Comparison of ENCODE assay signal across 24 cellular contexts in the genomic region with DNA sequence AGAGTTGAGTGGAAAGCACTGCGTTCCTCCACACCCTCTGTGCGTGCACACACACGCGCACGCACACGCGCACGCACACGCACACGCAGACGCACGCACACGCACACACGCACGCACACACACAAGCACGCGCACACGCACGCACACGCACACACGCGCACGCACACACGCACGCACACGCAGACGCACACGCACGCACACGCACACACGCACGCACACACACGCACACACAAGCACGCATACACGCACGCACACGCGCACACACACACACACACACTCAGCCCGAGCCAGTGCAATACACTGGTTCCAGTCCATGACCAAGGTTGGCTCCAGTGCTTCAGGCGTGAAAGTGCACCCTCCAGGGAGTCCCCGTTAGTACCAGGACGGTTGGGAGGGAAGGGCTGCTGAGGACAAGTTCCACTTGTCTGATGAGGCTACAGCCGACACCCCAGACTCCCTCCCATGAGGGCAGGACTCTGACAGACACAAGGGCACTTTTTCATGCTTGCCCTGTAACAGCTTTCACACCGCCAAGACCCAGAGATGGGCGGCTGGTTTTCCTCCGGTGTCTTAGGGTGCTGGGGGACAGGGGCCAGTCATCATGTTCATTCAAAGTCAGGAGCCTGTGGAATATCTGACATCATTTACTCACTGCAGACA. TPM values are rescaled to one million over a fixed set of nuclear protein-coding genes. Genes with fewer than 3 reads are reported as not detected.
A peak's percentile ranks its signal among the peaks of the same experiment; 100 is the strongest.
DNase-seq lines count a peak whose midpoint lies in the region; ATAC-seq, FAIRE-seq and TF ChIP-seq lines count a peak whose summit lies in the region.
"Had no signal": no experiment of that assay in that cellular context is flagged by ENCODE, and none has a peak within 500 bp of the region (broad histone marks: within the 10 kb centered on the region; RNA-seq: fewer than 3 reads in every experiment).

No MANE protein-coding gene starts in this region.

- intact Hi-C loops in HepG2 (cut with micrococcal nuclease; ENCODE audit: unreplicated experiment) (no loop called here), right lobe of liver (cut with DNase I) (no loop called here), esophagus muscularis mucosa (cut with DNase I) (no loop called here)
- intact Hi-C loops in activated T-helper 1 cell treated with anti-CD3 and anti-CD28 coated beads, Interleukin-12 subunit alpha, Interleukin-12 subunit beta, Interleukin-2, Interleukin-4 antibody, amounts not matched to agents 30 ng/mL and 10 ng/mL and 1 ng/mL, durations not matched to agents 14 hours and 24 hours and 36 hours (cut with micrococcal nuclease): no loop called here

- POLR2A ChIA-PET in HepG2 (lab: Yijun Ruan, JAX): no interaction called here

- ATAC-seq in HepG2 (no peak), right lobe of liver (no peak), GM21786 (IDR thresholded peaks at IDR 0.05; ENCODE audit: unreplicated experiment) (no peak)
- ATAC-seq: activated T-cell treated with anti-CD3 and anti-CD28 coated beads, Interleukin-2, amount 50 U/mL, for 72 hours; heart right ventricle; left colon; Panc1; stimulated activated naive B cell treated with anti-CD40 and anti-IgM and Interleukin-4, amounts not matched to agents 10 μg/mL and 1 μg/mL and 100 μg/mL, for 72 hours had no signal

- H3K27ac ChIP-seq in HepG2 (ENCODE audit: extremely low read length, insufficient read depth, low read length) (no peak overlapping the region), right lobe of liver (no peak overlapping the region), esophagus muscularis mucosa (replicated peaks in 1 of 4) (no peak overlapping the region)
- H3K27ac ChIP-seq: dorsolateral prefrontal cortex, epithelial cell of prostate, heart right ventricle, testis had no signal

- H3K27me3 ChIP-seq in HepG2 (ENCODE audit: control insufficient read depth in 1 of 2, insufficient read depth in 2 of 2, low read length in 2 of 2): no peaks in the 10 kb centered on the region; a peak in 1 of 5 replicates
- H3K27me3 ChIP-seq in right lobe of liver: no peaks in the 10 kb centered on the region
- H3K27me3 ChIP-seq in MG63: no peaks in the 10 kb centered on the region
- H3K27me3 ChIP-seq in esophagus muscularis mucosa: no peaks in the 10 kb centered on the region
- H3K27me3 ChIP-seq: dorsolateral prefrontal cortex, heart right ventricle, testis had no signal

- no peak overlapping the region for H3K9ac ChIP-seq in HepG2 (ENCODE audit: insufficient read depth, low read depth, low read length)

- DNase-seq in HepG2 (ENCODE audit: low spot score) (no peak), right lobe of liver (no peak), mesenteric fat pad (ENCODE audit: low spot score) (peak; percentile 82), NOMO-1 treated with DMSO at 0.1 percent for 48 hours (lab: John Stamatoyannopoulos, UW; ENCODE audit: unreplicated experiment) (no peak), MG63 (no peak), esophagus muscularis mucosa (ENCODE audit: extremely low spot score) (no peak)
- no peak for DNase-seq in activated T-helper 1 cell treated with anti-CD3 and anti-CD28 coated beads, Interleukin-12 subunit alpha, Interleukin-12 subunit beta, Interleukin-2, Interleukin-4 antibody, amounts not matched to agents 30 ng/mL and 10 ng/mL and 1 ng/mL, durations not matched to agents 14 hours and 24 hours and 36 hours (ENCODE audit: low spot score)
- DNase-seq: activated naive CD8-positive, alpha-beta T cell treated with anti-CD3 and anti-CD28 coated beads for 36 hours; activated T-cell treated with anti-CD3 and anti-CD28 coated beads, Interleukin-2, amount 50 U/mL, for 72 hours; CD4-positive, CD25-positive, alpha-beta regulatory T cell; heart right ventricle; IMR-90; NCI-H1436; NCI-H524 treated with DMSO at 0.1 percent for 48 hours; nucleus accumbens; stimulated activated naive B cell treated with anti-CD40 and anti-IgM and Interleukin-4, amounts not matched to agents 10 μg/mL and 1 μg/mL and 100 μg/mL, for 72 hours; testis had no signal

- no peaks in the 10 kb centered on the region for H3K79me2 ChIP-seq in HepG2 (ENCODE audit: insufficient read depth, low read length)

- no peaks in the 10 kb centered on the region for H3K9me3 Mint-ChIP-seq in activated T-helper 1 cell treated with anti-CD3 and anti-CD28 coated beads, Interleukin-12 subunit alpha, Interleukin-12 subunit beta, Interleukin-2, Interleukin-4 antibody, amounts not matched to agents 30 ng/mL and 10 ng/mL and 1 ng/mL, durations not matched to agents 14 hours and 24 hours and 36 hours
- H3K9me3 Mint-ChIP-seq: activated naive CD8-positive, alpha-beta T cell treated with anti-CD3 and anti-CD28 coated beads for 36 hours; activated T-cell treated with anti-CD3 and anti-CD28 coated beads, Interleukin-2, amount 50 U/mL, for 72 hours; CD4-positive, CD25-positive, alpha-beta regulatory T cell; central memory CD8-positive, alpha-beta T cell had no signal

- H3K4me3 Mint-ChIP-seq in activated T-helper 1 cell treated with anti-CD3 and anti-CD28 coated beads, Interleukin-12 subunit alpha, Interleukin-12 subunit beta, Interleukin-2, Interleukin-4 antibody, amounts not matched to agents 30 ng/mL and 10 ng/mL and 1 ng/mL, durations not matched to agents 14 hours and 24 hours and 36 hours: no peak overlapping the region
- H3K4me3 Mint-ChIP-seq: activated naive CD8-positive, alpha-beta T cell treated with anti-CD3 and anti-CD28 coated beads for 36 hours; CD4-positive, CD25-positive, alpha-beta regulatory T cell; central memory CD8-positive, alpha-beta T cell had no signal

- no peaks in the 10 kb centered on the region for H3K36me3 Mint-ChIP-seq in activated T-helper 1 cell treated with anti-CD3 and anti-CD28 coated beads, Interleukin-12 subunit alpha, Interleukin-12 subunit beta, Interleukin-2, Interleukin-4 antibody, amounts not matched to agents 30 ng/mL and 10 ng/mL and 1 ng/mL, durations not matched to agents 14 hours and 24 hours and 36 hours (ENCODE audit: low read depth)
- H3K36me3 Mint-ChIP-seq: CD4-positive, CD25-positive, alpha-beta regulatory T cell; stimulated activated naive B cell treated with anti-CD40 and anti-IgM and Interleukin-4, amounts not matched to agents 10 μg/mL and 1 μg/mL and 100 μg/mL, for 72 hours had no signal

- FAIRE-seq in HepG2 (lab: Jason Lieb, UNC): no peak

- BruUV-seq in HepG2 (replicated peaks; lab: Mats Ljungman, UMichigan): no TSS peak

- in situ Hi-C loops in HepG2 (cut with HindIII; ENCODE audit: extremely low pct_ligation_motif_present, low pct_unique_long_range_greater_than_20kb): no loop called here

- H3K9me3 ChIP-seq in HepG2 (ENCODE audit: low read length) (no peaks in the 10 kb centered on the region), right lobe of liver (no peaks in the 10 kb centered on the region), MG63 (no peaks in the 10 kb centered on the region), esophagus muscularis mucosa (no peaks in the 10 kb centered on the region)
- H3K9me3 ChIP-seq: heart right ventricle, testis had no signal

- H3K4me3 ChIP-seq in HepG2 (replicated peaks in 1 of 3; ENCODE audit: insufficient read depth in 1 of 3, low read depth in 2 of 3, low read length in 3 of 3) (no peak overlapping the region), right lobe of liver (no peak overlapping the region), MG63 (no peak overlapping the region), esophagus muscularis mucosa (no peak overlapping the region)
- H3K4me3 ChIP-seq: dorsolateral prefrontal cortex, heart right ventricle, smooth muscle cell had no signal

- peak overlapping the region; percentile 3 for H3K27ac Mint-ChIP-seq in activated T-helper 1 cell treated with anti-CD3 and anti-CD28 coated beads, Interleukin-12 subunit alpha, Interleukin-12 subunit beta, Interleukin-2, Interleukin-4 antibody, amounts not matched to agents 30 ng/mL and 10 ng/mL and 1 ng/mL, durations not matched to agents 14 hours and 24 hours and 36 hours
- H3K27ac Mint-ChIP-seq: activated naive CD8-positive, alpha-beta T cell treated with anti-CD3 and anti-CD28 coated beads for 36 hours; activated T-cell treated with anti-CD3 and anti-CD28 coated beads, Interleukin-2, amount 50 U/mL, for 72 hours; CD4-positive, CD25-positive, alpha-beta regulatory T cell had no signal

- H3K4me1 Mint-ChIP-seq in activated T-helper 1 cell treated with anti-CD3 and anti-CD28 coated beads, Interleukin-12 subunit alpha, Interleukin-12 subunit beta, Interleukin-2, Interleukin-4 antibody, amounts not matched to agents 30 ng/mL and 10 ng/mL and 1 ng/mL, durations not matched to agents 14 hours and 24 hours and 36 hours (ENCODE audit: low read depth): peaks cover 29% of the 10 kb centered on the region

- TF ChIP-seq EP300 in HepG2 (IDR thresholded peaks at IDR 0.05; ENCODE audit: low read depth in 2 of 2, low read length in 2 of 2) (no peak), HepG2 (CRISPR knock-in tag; IDR thresholded peaks at IDR 0.05; ENCODE audit: borderline replicate concordance) (no peak), esophagus muscularis mucosa (IDR thresholded peaks at IDR 0.05) (no peak)

- no peak overlapping the region for H3K4me2 ChIP-seq in HepG2 (ENCODE audit: low read depth, low read length)
- H3K4me2 ChIP-seq: smooth muscle cell had no signal

- no peaks in the 10 kb centered on the region for H4K20me1 ChIP-seq in HepG2 (ENCODE audit: insufficient read depth, low read length)

- H3K36me3 ChIP-seq in HepG2 (replicated peaks in 1 of 2; ENCODE audit: control insufficient read depth in 1 of 2, insufficient read depth in 2 of 2, low read length in 2 of 2): no peaks in the 10 kb centered on the region
- H3K36me3 ChIP-seq in right lobe of liver: no peaks in the 10 kb centered on the region
- no peaks in the 10 kb centered on the region for H3K36me3 ChIP-seq in MG63
- no peaks in the 10 kb centered on the region for H3K36me3 ChIP-seq in esophagus muscularis mucosa
- H3K36me3 ChIP-seq: heart right ventricle had no signal

- H3K4me1 ChIP-seq in HepG2 (ENCODE audit: insufficient read depth, low read length): peaks cover 11% of the 10 kb centered on the region
- H3K4me1 ChIP-seq in right lobe of liver: no peaks in the 10 kb centered on the region
- no peaks in the 10 kb centered on the region for H3K4me1 ChIP-seq in esophagus muscularis mucosa
- H3K4me1 ChIP-seq: testis had no signal

- no peak overlapping the region for H2AFZ ChIP-seq in HepG2 (ENCODE audit: low read length)

- TF ChIP-seq POLR2A in HepG2 (IDR thresholded peaks at IDR 0.05; ENCODE audit: insufficient read depth in 1 of 2, low read depth in 2 of 2, low read length in 2 of 2) (no peak), right lobe of liver (IDR thresholded peaks at IDR 0.05) (no peak), esophagus muscularis mucosa (IDR thresholded peaks at IDR 0.05; ENCODE audit: low read depth) (no peak)

- WGBS in HepG2 (ENCODE audit: low lambda C conversion rate): 77% methylated on average over 46 of the region's 46 CpGs
- 66% methylated on average over 37 of the region's 46 CpGs for WGBS in right lobe of liver (ENCODE audit: insufficient coverage, low coverage, low lambda C conversion rate, missing lambda C conversion rate)
- WGBS in esophagus muscularis mucosa: 83% methylated on average over 45 of the region's 46 CpGs

- CTCF ChIA-PET in HepG2 (lab: Yijun Ruan, JAX; ENCODE audit: low intra/inter-chr PET ratio, low total read pairs): no interaction called here

- TF ChIP-seq RAD21 in HepG2 (CRISPR knock-in tag; IDR thresholded peaks at IDR 0.05): no peak

- TF ChIP-seq CTCF in HepG2 (CRISPR knock-in tag; IDR thresholded peaks at IDR 0.05) (no peak), right lobe of liver (IDR thresholded peaks at IDR 0.05) (no peak), esophagus muscularis mucosa (IDR thresholded peaks at IDR 0.05) (no peak)

- peaks cover 4% of the 10 kb centered on the region for H3K27me3 Mint-ChIP-seq in activated T-helper 1 cell treated with anti-CD3 and anti-CD28 coated beads, Interleukin-12 subunit alpha, Interleukin-12 subunit beta, Interleukin-2, Interleukin-4 antibody, amounts not matched to agents 30 ng/mL and 10 ng/mL and 1 ng/mL, durations not matched to agents 14 hours and 24 hours and 36 hours (ENCODE audit: insufficient read depth)
- H3K27me3 Mint-ChIP-seq: CD4-positive, CD25-positive, alpha-beta regulatory T cell; central memory CD8-positive, alpha-beta T cell; stimulated activated naive B cell treated with anti-CD40 and anti-IgM and Interleukin-4, amounts not matched to agents 10 μg/mL and 1 μg/mL and 100 μg/mL, for 72 hours had no signal

RNA-seq across cellular contexts. Expression of a gene that starts 22.5 kb away (rescaled TPM):
- total RNA-seq in HepG2 (2016; rRNA removed; fragmentation: Illumina TruSeq; extraction: Trizol) (0.95 and 1.4 TPM in 2 replicates), right lobe of liver (1 to 10 TPM; 1.2 to 5.4 (median 2.9) TPM), mesenteric fat pad (5.3 TPM), esophagus muscularis mucosa (1 to 10 TPM; 1.1 to 2.1 (median 1.8) TPM)
- 0.53 and 1.0 TPM in 2 replicates for total RNA-seq in HepG2 (2016; cell fraction: cytosol; rRNA removed; fragmentation: Illumina TruSeq; extraction: Trizol; ENCODE audit: low read depth)
- 0.52 and 1.1 TPM in 2 replicates for total RNA-seq in HepG2 (2016; cell fraction: insoluble cytoplasmic fraction; rRNA removed; fragmentation: Illumina TruSeq; extraction: Trizol)
- 0.87 and 0.90 TPM in 2 replicates for total RNA-seq in HepG2 (2016; cell fraction: membrane; rRNA removed; fragmentation: Illumina TruSeq; extraction: Trizol)
- total RNA-seq in HepG2 (2016; cell fraction: nucleus; rRNA removed; fragmentation: Illumina TruSeq; extraction: Trizol): 2.6 and 2.7 TPM in 2 replicates
- polyA plus RNA-seq in HepG2 (2011; rRNA removed): 2.3 and 2.4 TPM in 2 replicates
- polyA plus RNA-seq in HepG2 (2011; cell fraction: cytosol; rRNA removed): 2.2 and 2.5 TPM in 2 replicates
- polyA plus RNA-seq in HepG2 (2011; cell fraction: nucleus; rRNA removed): 5.3 and 6.4 TPM in 2 replicates
- 5.1 and 5.4 TPM in 2 replicates for polyA plus RNA-seq in HepG2 (2012)
- 1.1 and 1.2 TPM in 2 replicates for polyA plus RNA-seq in HepG2 (2016; cell fraction: cytosol; fragmentation: Illumina TruSeq; extraction: Trizol; ENCODE audit: low read depth)
- polyA plus RNA-seq in HepG2 (2016; cell fraction: insoluble cytoplasmic fraction; fragmentation: Illumina TruSeq; extraction: Trizol; ENCODE audit: low read depth): 2.1 and 2.2 TPM in 2 replicates
- polyA plus RNA-seq in HepG2 (2016; cell fraction: membrane; fragmentation: Illumina TruSeq; extraction: Trizol; ENCODE audit: low read depth): 1.6 and 1.7 TPM in 2 replicates
- polyA plus RNA-seq in HepG2 (2016; cell fraction: nucleus; fragmentation: Illumina TruSeq; extraction: Trizol; ENCODE audit: insufficient read depth, low read depth): 6.5 TPM in 2 replicates
- 3.2 TPM in 1 of 2 replicates, not detected in the other for polyA minus RNA-seq in HepG2 (2011; rRNA and poly(A)+ RNA removed; ENCODE audit: low replicate concordance)
- 1.6 and 2.9 TPM in 2 replicates for polyA minus RNA-seq in HepG2 (2011; cell fraction: cytosol; rRNA and poly(A)+ RNA removed)
- 3.4 and 4.0 TPM in 2 replicates for polyA minus RNA-seq in HepG2 (2011; cell fraction: nucleus; rRNA and poly(A)+ RNA removed)
- total RNA-seq in activated T-helper 1 cell treated with anti-CD3 and anti-CD28 coated beads, Interleukin-12 subunit alpha, Interleukin-12 subunit beta, Interleukin-2, Interleukin-4 antibody, amounts not matched to agents 30 ng/mL and 10 ng/mL and 1 ng/mL, durations not matched to agents 14 hours and 24 hours and 36 hours: 26.4 and 29.6 TPM in 2 replicates
- total RNA-seq in MG63 (2014; rRNA removed; shearing (Covaris generic); ENCODE audit: low replicate concordance): not detected in 2 replicates
